Comparison of ENCODE assay signal across 8 cellular contexts in genomic region chr1:3900969-3901529, GRCh38. TPM values are rescaled to one million over a fixed set of nuclear protein-coding genes. Genes with fewer than 3 reads are reported as not detected.
DNase-seq lines count a peak whose midpoint lies in the region; ATAC-seq, FAIRE-seq and TF ChIP-seq lines count a peak whose summit lies in the region.

No MANE protein-coding gene starts in this region.

- peak; percentile 87 for DNase-seq in AG04450 (ENCODE audit: low read depth, low spot score)
- DNase-seq in NCI-H460 (ENCODE audit: extremely low read depth, low read depth), result peak; percentile 94
- peak; percentile 93 for DNase-seq in activated CD4-positive, alpha-beta T cell treated with anti-CD3 and anti-CD28 coated beads for 48 hours
- DNase-seq in kidney tubule cell (ENCODE audit: low spot score), result peak; percentile 97
- peak; percentile 31 to 67 for DNase-seq in stimulated activated CD4-positive, alpha-beta T cell treated with anti-CD3 and anti-CD28 coated beads, Interleukin-1b, Interleukin-23, amount 100 ng/mL, for 1 hour (ENCODE audit: low read depth in 2 of 2)

- H3K27me3 ChIP-seq in AG04450 (ENCODE audit: control insufficient read depth, insufficient read depth, low read length), result peaks cover 1% of the 10 kb centered on the region

- peak; percentile 71 for FAIRE-seq in colon (lab: Jason Lieb, UNC)

- TF ChIP-seq CTCF in AG04450 (IDR thresholded peaks at IDR 0.05; ENCODE audit: low read depth, low read length), result no peak

- H3K9me3 ChIP-seq in AG04450 (ENCODE audit: control insufficient read depth, insufficient read depth, low read length), result peaks cover 8% of the 10 kb centered on the region

- CTCF ChIA-PET in AG04450 (lab: Charles Lee), result no interaction called here

- peak overlapping the region; percentile 97 for H3K4me3 ChIP-seq in AG04450 (ENCODE audit: low read depth, low read length)

- peak; percentile 55 for ATAC-seq in GM18868 (IDR thresholded peaks at IDR 0.05; ENCODE audit: unreplicated experiment)
- peak; percentile 36 for ATAC-seq in HG03108 (IDR thresholded peaks at IDR 0.05; ENCODE audit: unreplicated experiment)

- POLR2A ChIA-PET in AG04450 (lab: Yijun Ruan, JAX), result interaction anchor here (0.7 to 1.7 kb wide), 3 partner anchors 42 to 473 kb away, joined by 4 read pairs; no protein-coding TSS in a partner anchor

- peak overlapping the region; percentile 95 for H3K27ac ChIP-seq in AG04450 (ENCODE audit: low read depth, low read length)

RNA-seq across cellular contexts. Expression of gene C1orf174, which starts 1.0 kb away (rescaled TPM):
- polyA plus RNA-seq in AG04450 (2011; rRNA removed), result 19.4 and 20.7 TPM in 2 replicates
- polyA minus RNA-seq in AG04450 (2011; rRNA and poly(A)+ RNA removed), result 24.4 and 27.2 TPM in 2 replicates
- total RNA-seq in NCI-H460 (2014; rRNA removed; shearing (Covaris generic)), result 25.1 and 25.6 TPM in 2 replicates
- polyA plus RNA-seq in NCI-H460 (2014; cell fraction: nucleus; rRNA removed), result 25.6 and 27.6 TPM in 2 replicates

RNA-seq across cellular contexts. Expression of gene DFFB, which starts 43.8 kb away (rescaled TPM):
- polyA plus RNA-seq in AG04450 (2011; rRNA removed), result 6.9 TPM in 2 replicates
- polyA minus RNA-seq in AG04450 (2011; rRNA and poly(A)+ RNA removed), result 4.6 and 5.8 TPM in 2 replicates
- 5.8 and 7.9 TPM in 2 replicates for total RNA-seq in NCI-H460 (2014; rRNA removed; shearing (Covaris generic))
- polyA plus RNA-seq in NCI-H460 (2014; cell fraction: nucleus; rRNA removed), result 14.0 and 17.7 TPM in 2 replicates

RNA-seq across cellular contexts. Expression of gene CEP104, which starts 44.0 kb away (rescaled TPM):
- polyA plus RNA-seq in AG04450 (2011; rRNA removed), result 29.0 and 38.4 TPM in 2 replicates
- polyA minus RNA-seq in AG04450 (2011; rRNA and poly(A)+ RNA removed), result 39.9 and 44.6 TPM in 2 replicates
- 7.8 and 18.5 TPM in 2 replicates for total RNA-seq in NCI-H460 (2014; rRNA removed; shearing (Covaris generic))
- polyA plus RNA-seq in NCI-H460 (2014; cell fraction: nucleus; rRNA removed), result 8.2 and 19.9 TPM in 2 replicates

Comparison
In these comparisons a context has a peak if more than half of its experiments do, and no peak if none do; other contexts are left out.
1. Peak in every context shown above with its lines: DNase-seq, ATAC-seq, H3K4me3 ChIP-seq and H3K27ac ChIP-seq.